ENCODE assay signal across 8 cellular contexts in the genomic region with DNA sequence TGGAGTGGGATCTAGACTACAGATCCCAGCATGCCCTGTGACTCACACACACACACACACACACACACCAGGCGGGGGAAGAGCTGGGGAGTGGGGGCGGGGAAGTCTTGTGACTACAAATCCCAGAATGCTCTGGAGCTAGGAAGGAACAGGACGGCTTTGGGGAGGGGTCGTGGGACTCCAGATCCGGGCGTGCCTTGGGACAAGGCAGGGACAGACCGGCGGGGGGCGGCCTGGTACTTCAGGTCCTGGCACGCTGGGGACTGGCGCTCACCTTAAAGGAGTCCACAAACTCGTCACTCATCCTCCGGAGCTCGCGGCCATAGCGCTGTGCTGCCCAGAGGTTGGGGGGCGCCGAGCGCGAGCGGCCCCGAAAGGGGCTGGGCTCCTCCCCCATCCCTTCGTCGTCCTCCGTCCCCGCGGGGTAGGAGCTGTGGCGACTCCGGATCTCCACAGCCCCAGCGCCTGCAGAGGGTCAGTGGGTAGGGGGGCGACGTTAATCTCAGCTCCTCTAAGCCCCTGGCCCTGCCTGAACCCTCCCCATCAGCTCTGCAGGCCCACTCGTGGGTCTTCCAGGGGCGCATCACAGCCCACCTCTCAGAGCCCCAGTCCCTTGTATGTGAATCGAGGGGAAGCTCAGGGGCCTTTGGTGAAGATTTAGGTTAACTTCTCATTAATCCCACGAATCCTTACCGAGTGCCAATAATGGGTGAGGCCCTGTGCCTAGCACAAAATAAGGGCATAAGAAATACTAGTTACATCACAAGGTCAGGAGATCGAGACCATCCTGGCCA. TPM values are rescaled to one million over a fixed set of nuclear protein-coding genes. Genes with fewer than 3 reads are reported as not detected.
A peak's percentile ranks its signal among the peaks of the same experiment; 100 is the strongest.
DNase-seq lines count a peak whose midpoint lies in the region; ATAC-seq and TF ChIP-seq lines count a peak whose summit lies in the region.

No MANE protein-coding gene starts in this region.

- peaks cover 18% of the 10 kb centered on the region for H3K4me1 Mint-ChIP-seq in activated T-helper 17 cell treated with anti-CD3 and anti-CD28 coated beads, Interleukin-2, amount 50 U/mL, for 72 hours
- peaks cover 8 to 29% (median 24%) of the 10 kb centered on the region in 7 donors for H3K4me1 Mint-ChIP-seq in naive thymus-derived CD4-positive, alpha-beta T cell

- H3K9ac ChIP-seq in KMS-11: peak overlapping the region; percentile 51; the same call in 1 of the 2 replicates
- peak overlapping the region; percentile 70 for H3K9ac ChIP-seq in fibroblast of lung (ENCODE audit: insufficient read depth, low read length)

- DNase-seq in DMS79 treated with DMSO at 0.1 percent for 48 hours (lab: John Stamatoyannopoulos, UW): peak; percentile 86
- peak; percentile 96 for DNase-seq in RPMI8226
- peak; percentile 96 to 97 for DNase-seq in fibroblast of lung (ENCODE audit: low read depth in 2 of 2)
- peak; percentile 64 to 90 (median 81) for DNase-seq in naive thymus-derived CD4-positive, alpha-beta T cell
- peak; percentile 58 to 76 for DNase-seq in stimulated activated CD8-positive, alpha-beta memory T cell treated with anti-CD3 and anti-CD28 coated beads, Interleukin-7, amount 100 ng/mL, for 48 hours (ENCODE audit: extremely low read depth in 1 of 2, low read depth in 1 of 2)

- no peaks in the 10 kb centered on the region for H3K9me3 Mint-ChIP-seq in activated T-helper 17 cell treated with anti-CD3 and anti-CD28 coated beads, Interleukin-2, amount 50 U/mL, for 72 hours
- peaks cover 0 to 17% (median 0%) of the 10 kb centered on the region in 11 donors for H3K9me3 Mint-ChIP-seq in naive thymus-derived CD4-positive, alpha-beta T cell

- POLR2A ChIA-PET in naive thymus-derived CD4-positive, alpha-beta T cell (lab: Charles Lee): interaction anchor here (0.6 to 7.0 kb wide), 17 partner anchors 11 to 1627 kb away, joined by 3 to 154 read pairs (median 5); a partner anchor contains a TSS

- H3K79me2 ChIP-seq in KMS-11 (ENCODE audit: insufficient read depth, low read depth) (no peaks in the 10 kb centered on the region), fibroblast of lung (ENCODE audit: control insufficient read depth, insufficient read depth, low read length) (peaks cover 2% of the 10 kb centered on the region)

- H3K36me3 Mint-ChIP-seq in activated T-helper 17 cell treated with anti-CD3 and anti-CD28 coated beads, Interleukin-2, amount 50 U/mL, for 72 hours (ENCODE audit: low read depth): peaks cover 19% of the 10 kb centered on the region
- H3K36me3 Mint-ChIP-seq in naive thymus-derived CD4-positive, alpha-beta T cell: peaks cover 0 to 6% (median 0%) of the 10 kb centered on the region in 5 donors

- H2AFZ ChIP-seq in KMS-11 (ENCODE audit: low read depth): peak overlapping the region; percentile 54
- peak overlapping the region; percentile 48 for H2AFZ ChIP-seq in fibroblast of lung (ENCODE audit: low read length)

- peak overlapping the region; percentile 75 for H3K4me2 ChIP-seq in KMS-11
- H3K4me2 ChIP-seq in fibroblast of lung (ENCODE audit: extremely low read depth, insufficient read depth, low read length): peak overlapping the region; percentile 89

- TF ChIP-seq CTCF in KMS-11 (conservative IDR thresholded peaks at IDR 0.05; ENCODE audit: low read depth, low read length) (no peak), fibroblast of lung (conservative IDR thresholded peaks at IDR 0.05 in 1 of 2, IDR thresholded peaks at IDR 0.05 in 1 of 2; ENCODE audit: low read depth in 1 of 2, low read length in 2 of 2) (peak in 1 of 2 donors; percentile 8)

- peak overlapping the region; percentile 84 for H3K27ac Mint-ChIP-seq in activated T-helper 17 cell treated with anti-CD3 and anti-CD28 coated beads, Interleukin-2, amount 50 U/mL, for 72 hours
- H3K27ac Mint-ChIP-seq in naive thymus-derived CD4-positive, alpha-beta T cell: peak overlapping the region; percentile 94 to 99 (median 99)

- no peaks in the 10 kb centered on the region for H3K9me3 ChIP-seq in fibroblast of lung (ENCODE audit: control insufficient read depth, insufficient read depth, low read depth, low read length)
- no peaks in the 10 kb centered on the region for H3K9me3 ChIP-seq in naive thymus-derived CD4-positive, alpha-beta T cell (ENCODE audit: control insufficient read depth in 2 of 3, low read length in 3 of 3)

- peak; percentile 36 for ATAC-seq in activated T-helper 17 cell treated with anti-CD3 and anti-CD28 coated beads, Interleukin-2, amount 50 U/mL, for 72 hours (replicated peaks)
- ATAC-seq in naive thymus-derived CD4-positive, alpha-beta T cell: peak; percentile 62
- no peak for ATAC-seq in HG03565 (IDR thresholded peaks at IDR 0.05; ENCODE audit: unreplicated experiment)

- peak overlapping the region; percentile 55 for H3K27ac ChIP-seq in KMS-11
- peak overlapping the region; percentile 82 for H3K27ac ChIP-seq in fibroblast of lung (ENCODE audit: insufficient read depth, low read length)
- H3K27ac ChIP-seq in naive thymus-derived CD4-positive, alpha-beta T cell (ENCODE audit: low read depth, low read length): peak overlapping the region; percentile 95

- no peaks in the 10 kb centered on the region for H3K27me3 Mint-ChIP-seq in activated T-helper 17 cell treated with anti-CD3 and anti-CD28 coated beads, Interleukin-2, amount 50 U/mL, for 72 hours
- no peaks in the 10 kb centered on the region for H3K27me3 Mint-ChIP-seq in naive thymus-derived CD4-positive, alpha-beta T cell

- H3K4me3 Mint-ChIP-seq in activated T-helper 17 cell treated with anti-CD3 and anti-CD28 coated beads, Interleukin-2, amount 50 U/mL, for 72 hours: peak overlapping the region; percentile 96
- H3K4me3 Mint-ChIP-seq in naive thymus-derived CD4-positive, alpha-beta T cell: peak overlapping the region; percentile 88 to 100 (median 98)

- CTCF ChIA-PET in naive thymus-derived CD4-positive, alpha-beta T cell (lab: Charles Lee): interaction anchor here (0.6 to 5.8 kb wide), 9 partner anchors 10 to 76 kb away, joined by 3 to 66 read pairs (median 6); a partner anchor contains a TSS

- H3K36me3 ChIP-seq in KMS-11 (ENCODE audit: insufficient read depth) (no peaks in the 10 kb centered on the region), fibroblast of lung (ENCODE audit: control insufficient read depth, insufficient read depth, low read length) (peaks cover 4% of the 10 kb centered on the region)
- H3K36me3 ChIP-seq in naive thymus-derived CD4-positive, alpha-beta T cell (ENCODE audit: control insufficient read depth in 2 of 3, insufficient read depth in 3 of 3, low read length in 3 of 3): peaks cover 0 to 11% (median 0%) of the 10 kb centered on the region in 3 experiments

- intact Hi-C loops in naive thymus-derived CD4-positive, alpha-beta T cell (cut with micrococcal nuclease): loop anchor here (2.0 kb wide), 3 partner anchors 31 to 601 kb away; a partner anchor contains a TSS

- H3K4me3 ChIP-seq in KMS-11 (IDR thresholded peaks at IDR 0.05; ENCODE audit: insufficient read depth, low read depth, low read length) (no peak overlapping the region), fibroblast of lung (replicated peaks in 1 of 4; ENCODE audit: control extremely low read depth in 1 of 4, insufficient read depth in 1 of 4, low read depth in 3 of 4, low read length in 4 of 4) (peak overlapping the region; percentile 67 to 80 (median 68))
- peak overlapping the region; percentile 93 for H3K4me3 ChIP-seq in naive thymus-derived CD4-positive, alpha-beta T cell (ENCODE audit: low read length)

- no peaks in the 10 kb centered on the region for H3K27me3 ChIP-seq in KMS-11 (ENCODE audit: insufficient read depth, low read depth)
- H3K27me3 ChIP-seq in fibroblast of lung (ENCODE audit: control insufficient read depth, insufficient read depth, low read length): no peaks in the 10 kb centered on the region
- H3K27me3 ChIP-seq in naive thymus-derived CD4-positive, alpha-beta T cell (ENCODE audit: control insufficient read depth in 2 of 2, insufficient read depth in 2 of 2, low read length in 2 of 2): no peaks in the 10 kb centered on the region

- H3K4me1 ChIP-seq in KMS-11 (ENCODE audit: low read depth, poor library complexity, severe bottlenecking): peaks cover 14% of the 10 kb centered on the region
- peaks cover 24% of the 10 kb centered on the region for H3K4me1 ChIP-seq in fibroblast of lung (ENCODE audit: control insufficient read depth, extremely low read depth, insufficient read depth, low read length)
- H3K4me1 ChIP-seq in naive thymus-derived CD4-positive, alpha-beta T cell (ENCODE audit: control insufficient read depth in 2 of 2, insufficient read depth in 2 of 2, low read length in 2 of 2): peaks cover 8 to 10% of the 10 kb centered on the region in 2 donors

- H4K20me1 ChIP-seq in KMS-11 (ENCODE audit: insufficient read depth) (no peaks in the 10 kb centered on the region), fibroblast of lung (ENCODE audit: control insufficient read depth, extremely low read depth, insufficient read depth, low read length) (no peaks in the 10 kb centered on the region)

RNA-seq across cellular contexts. Expression of a gene that starts 12.9 kb away (rescaled TPM):
- 10 to 100 TPM; 21.5 to 38.5 TPM for total RNA-seq in activated T-helper 17 cell treated with anti-CD3 and anti-CD28 coated beads, Interleukin-2, amount 50 U/mL, for 72 hours
- 68.6 and 79.9 TPM in 2 replicates for total RNA-seq in fibroblast of lung
- polyA plus RNA-seq in fibroblast of lung: 31.6 and 35.7 TPM in 2 replicates
- 69.9 and 76.8 TPM in 2 replicates for polyA plus RNA-seq in fibroblast of lung (2012)
- 31.6 and 33.8 TPM in 2 replicates for polyA minus RNA-seq in fibroblast of lung (ENCODE audit: low replicate concordance)
- total RNA-seq in naive thymus-derived CD4-positive, alpha-beta T cell: 10 to 100 TPM; 17.5 to 41.1 (median 22.7) TPM
- polyA plus RNA-seq in naive thymus-derived CD4-positive, alpha-beta T cell: 10 to 100 TPM; 40.3 TPM

RNA-seq across cellular contexts. Expression of a gene that starts 14.1 kb away (rescaled TPM):
- total RNA-seq in activated T-helper 17 cell treated with anti-CD3 and anti-CD28 coated beads, Interleukin-2, amount 50 U/mL, for 72 hours: 10 to 100 TPM; 40.6 to 41.4 TPM
- total RNA-seq in fibroblast of lung: 8.2 and 10.9 TPM in 2 replicates
- 10.7 and 11.6 TPM in 2 replicates for polyA plus RNA-seq in fibroblast of lung
- polyA plus RNA-seq in fibroblast of lung (2012): 28.4 and 30.0 TPM in 2 replicates
- 96.4 and 99.0 TPM in 2 replicates for polyA minus RNA-seq in fibroblast of lung (ENCODE audit: low replicate concordance)
- 10 to 100 TPM; 25.2 to 45.9 (median 34.3) TPM for total RNA-seq in naive thymus-derived CD4-positive, alpha-beta T cell
- polyA plus RNA-seq in naive thymus-derived CD4-positive, alpha-beta T cell: 1 to 10 TPM; 4.9 to 5.4 TPM

RNA-seq across cellular contexts. Expression of a gene that starts 19.6 kb away (rescaled TPM):
- total RNA-seq in activated T-helper 17 cell treated with anti-CD3 and anti-CD28 coated beads, Interleukin-2, amount 50 U/mL, for 72 hours: not detected
- total RNA-seq in fibroblast of lung: under 0.01 TPM in 1 of 2 replicates, not detected in the other
- not detected in 2 replicates for polyA plus RNA-seq in fibroblast of lung
- polyA plus RNA-seq in fibroblast of lung (2012): not detected in 2 replicates
- not detected in 2 replicates for polyA minus RNA-seq in fibroblast of lung (ENCODE audit: low replicate concordance)
- total RNA-seq in naive thymus-derived CD4-positive, alpha-beta T cell: under 1 TPM in 1 of 5 experiments, not detected in 4; 0.42 TPM
- polyA plus RNA-seq in naive thymus-derived CD4-positive, alpha-beta T cell: not detected

RNA-seq across cellular contexts. Expression of a gene that starts 20.2 kb away (rescaled TPM):
- total RNA-seq in activated T-helper 17 cell treated with anti-CD3 and anti-CD28 coated beads, Interleukin-2, amount 50 U/mL, for 72 hours: 10 to 100 TPM; 13.1 to 22.8 TPM
- total RNA-seq in fibroblast of lung: 34.2 and 37.2 TPM in 2 replicates
- polyA plus RNA-seq in fibroblast of lung: 17.2 and 20.6 TPM in 2 replicates
- 23.7 and 27.9 TPM in 2 replicates for polyA plus RNA-seq in fibroblast of lung (2012)
- polyA minus RNA-seq in fibroblast of lung (ENCODE audit: low replicate concordance): 47.7 and 56.8 TPM in 2 replicates
- 10 to 100 TPM in 2 of 5 experiments, 1 to 10 TPM in 3; 3.3 to 12.1 (median 8.1) TPM for total RNA-seq in naive thymus-derived CD4-positive, alpha-beta T cell
- polyA plus RNA-seq in naive thymus-derived CD4-positive, alpha-beta T cell: under 1 TPM; 0.19 to 0.81 TPM

RNA-seq across cellular contexts. Expression of a gene that starts 24.8 kb away (rescaled TPM):
- 100 to 1,000 TPM; 236 to 276 TPM for total RNA-seq in activated T-helper 17 cell treated with anti-CD3 and anti-CD28 coated beads, Interleukin-2, amount 50 U/mL, for 72 hours
- total RNA-seq in fibroblast of lung: 121 and 122 TPM in 2 replicates
- 107 and 199 TPM in 2 replicates for polyA plus RNA-seq in fibroblast of lung
- 196 and 388 TPM in 2 replicates for polyA plus RNA-seq in fibroblast of lung (2012)
- 104 and 218 TPM in 2 replicates for polyA minus RNA-seq in fibroblast of lung (ENCODE audit: low replicate concordance)
- total RNA-seq in naive thymus-derived CD4-positive, alpha-beta T cell: 100 to 1,000 TPM in 1 of 5 experiments, 10 to 100 TPM in 4; 20.1 to 116 (median 26.0) TPM
- polyA plus RNA-seq in naive thymus-derived CD4-positive, alpha-beta T cell: 10 to 100 TPM; 23.9 to 29.5 TPM
